In the genomic region with DNA sequence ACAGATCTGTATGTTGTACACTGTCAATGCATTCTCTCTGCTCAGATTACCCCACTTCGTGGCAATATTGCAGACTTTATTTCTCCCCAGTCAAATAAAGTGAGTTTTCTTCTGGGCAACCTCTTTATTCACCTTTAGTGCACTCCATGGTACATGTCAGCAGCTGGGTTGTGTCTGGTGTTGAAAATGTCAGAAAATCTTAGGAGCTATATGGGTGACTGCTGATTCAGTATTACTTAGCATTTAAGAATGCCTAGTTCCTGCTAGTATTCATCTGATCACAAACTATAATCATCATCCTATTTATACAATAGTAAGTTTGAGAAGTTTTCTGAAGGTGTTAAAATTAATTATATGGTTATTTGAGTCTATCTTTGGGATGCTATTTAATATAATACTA, we compare ENCODE assay signal across 16 cellular contexts.
A peak's percentile ranks its signal among the peaks of the same experiment; 100 is the strongest.
DNase-seq lines count a peak whose midpoint lies in the region; ATAC-seq and TF ChIP-seq lines count a peak whose summit lies in the region.
"Had no signal": no experiment of that assay in that cellular context is flagged by ENCODE, and none has a peak within 500 bp of the region (broad histone marks: within the 10 kb centered on the region; RNA-seq: fewer than 3 reads in every experiment).

No MANE protein-coding gene starts in this region.

- H3K4me1 ChIP-seq in adipocyte (ENCODE audit: control insufficient read depth, insufficient read depth, low read length), result peaks cover 12% of the 10 kb centered on the region
- H3K4me1 ChIP-seq: BLaER1 treated with 17β-estradiol and CSF1 and Interleukin-3, amounts not matched to agents 10 nM and 100 nM; HAP-1 had no signal

- H3K27me3 ChIP-seq in adipocyte (replicated peaks; ENCODE audit: control insufficient read depth, insufficient read depth, low read length) (no peaks in the 10 kb centered on the region), H7 (ENCODE audit: control insufficient read depth, insufficient read depth, low read length) (no peaks in the 10 kb centered on the region)
- H3K27me3 ChIP-seq: BLaER1 treated with 17β-estradiol and CSF1 and Interleukin-3, amounts not matched to agents 10 nM and 100 nM had no signal

- H3K9me3 ChIP-seq in adipocyte (ENCODE audit: control insufficient read depth, low read length), result peaks cover 9% of the 10 kb centered on the region
- H3K9me3 ChIP-seq: HAP-1 had no signal

- H3K36me3 ChIP-seq in adipocyte (ENCODE audit: control insufficient read depth, insufficient read depth, low read length, severe bottlenecking), result no peaks in the 10 kb centered on the region
- H3K36me3 ChIP-seq in H7 (replicated peaks; ENCODE audit: control insufficient read depth, insufficient read depth, low read length), result no peaks in the 10 kb centered on the region
- H3K36me3 ChIP-seq: BLaER1 treated with 17β-estradiol and CSF1 and Interleukin-3, amounts not matched to agents 10 nM and 100 nM; HAP-1 had no signal

- ATAC-seq in HG02678 (IDR thresholded peaks at IDR 0.05; ENCODE audit: unreplicated experiment), result no peak
- ATAC-seq: CD8-positive, alpha-beta T cell; GM12878 had no signal

- DNase-seq in HCEC 1CT (peak; percentile 47), adipocyte (ENCODE audit: low read depth) (peak; percentile 27), fibroblast of the aortic adventitia (ENCODE audit: low read depth) (peak; percentile 27), H7 (no peak)
- DNase-seq in activated CD4-positive, alpha-beta T cell treated with anti-CD3 and anti-CD28 coated beads for 1 hour, result no peak
- DNase-seq: Calu3; CD8-positive, alpha-beta T cell; DMS53; DND-41; EL; GOT3; KG1 had no signal

- H3K4me3 ChIP-seq in adipocyte (ENCODE audit: low read length), result no peak overlapping the region
- H3K4me3 ChIP-seq in fibroblast of the aortic adventitia (ENCODE audit: low read depth, low read length), result no peak overlapping the region
- no peak overlapping the region for H3K4me3 ChIP-seq in H7 (ENCODE audit: insufficient read depth, low read depth, low read length)
- H3K4me3 ChIP-seq: BLaER1 treated with 17β-estradiol and CSF1 and Interleukin-3, amounts not matched to agents 10 nM and 100 nM; GM12878; HAP-1 had no signal

- no peak for TF ChIP-seq CTCF in fibroblast of the aortic adventitia (IDR thresholded peaks at IDR 0.05; ENCODE audit: insufficient read depth, low read length)

- H3K9ac ChIP-seq in adipocyte (ENCODE audit: low read length), result no peak overlapping the region
- H3K9ac ChIP-seq: BLaER1 treated with 17β-estradiol and CSF1 and Interleukin-3, amounts not matched to agents 10 nM and 100 nM had no signal

Comparison
In these comparisons a context has a peak if more than half of its experiments do, and no peak if none do; other contexts are left out.
1. DNase-seq: peak in HCEC 1CT (single experiment), adipocyte (single experiment) and fibroblast of the aortic adventitia (single experiment); none in H7 (single experiment) and activated CD4-positive, alpha-beta T cell treated with anti-CD3 and anti-CD28 coated beads for 1 hour (single experiment).